In genomic region chr1:225691377-225691776, GRCh38 we compare ENCODE assay signal across 2 cellular contexts.
TF ChIP-seq lines count a peak whose summit lies in the region.

No MANE protein-coding gene starts in this region.

TF ChIP-seq in SK-N-SH treated with all-trans-retinoic acid at 6 μM for 48 hours, 23 proteins besides CTCF, POLR2A, EP300 and RAD21 (continued from another document):
- TF ChIP-seq TSHZ2 (CRISPR knock-in tag; IDR thresholded peaks at IDR 0.05) (no peak), TOX (CRISPR knock-in tag; IDR thresholded peaks at IDR 0.05; ENCODE audit: borderline replicate concordance) (no peak), GLIS3 (CRISPR knock-in tag; IDR thresholded peaks at IDR 0.05) (no peak), RARB (CRISPR knock-in tag; IDR thresholded peaks at IDR 0.05) (no peak), ZC3H10 (CRISPR knock-in tag; IDR thresholded peaks at IDR 0.05) (no peak), ESRRG (CRISPR knock-in tag; IDR thresholded peaks at IDR 0.05) (no peak), PATZ1 (CRISPR knock-in tag; IDR thresholded peaks at IDR 0.05; ENCODE audit: borderline replicate concordance) (no peak), ZNF70 (CRISPR knock-in tag; IDR thresholded peaks at IDR 0.05) (no peak), CSRNP3 (CRISPR knock-in tag; IDR thresholded peaks at IDR 0.05) (no peak), OSR1 (CRISPR knock-in tag; IDR thresholded peaks at IDR 0.05) (no peak), ZNF565 (CRISPR knock-in tag; conservative IDR thresholded peaks at IDR 0.05; ENCODE audit: low read depth) (no peak), POU6F1 (CRISPR knock-in tag; IDR thresholded peaks at IDR 0.05; ENCODE audit: borderline replicate concordance, low read depth) (no peak), ZFP30 (CRISPR knock-in tag; IDR thresholded peaks at IDR 0.05) (no peak), TCF4 (CRISPR knock-in tag; IDR thresholded peaks at IDR 0.05; ENCODE audit: borderline replicate concordance) (no peak)

TF ChIP-seq in SK-N-SH, 30 proteins besides CTCF, POLR2A, EP300 and RAD21 (continued from another document):
- TF ChIP-seq REST (IDR thresholded peaks at IDR 0.05; ENCODE audit: low read depth, low read length) (no peak), RCOR1 (IDR thresholded peaks at IDR 0.05; ENCODE audit: low read length) (no peak), SMC3 (IDR thresholded peaks at IDR 0.05; ENCODE audit: low read depth, low read length) (no peak)
TF ChIP-seq in SK-N-SH: peak in this region for 0.
